In the genomic region with DNA sequence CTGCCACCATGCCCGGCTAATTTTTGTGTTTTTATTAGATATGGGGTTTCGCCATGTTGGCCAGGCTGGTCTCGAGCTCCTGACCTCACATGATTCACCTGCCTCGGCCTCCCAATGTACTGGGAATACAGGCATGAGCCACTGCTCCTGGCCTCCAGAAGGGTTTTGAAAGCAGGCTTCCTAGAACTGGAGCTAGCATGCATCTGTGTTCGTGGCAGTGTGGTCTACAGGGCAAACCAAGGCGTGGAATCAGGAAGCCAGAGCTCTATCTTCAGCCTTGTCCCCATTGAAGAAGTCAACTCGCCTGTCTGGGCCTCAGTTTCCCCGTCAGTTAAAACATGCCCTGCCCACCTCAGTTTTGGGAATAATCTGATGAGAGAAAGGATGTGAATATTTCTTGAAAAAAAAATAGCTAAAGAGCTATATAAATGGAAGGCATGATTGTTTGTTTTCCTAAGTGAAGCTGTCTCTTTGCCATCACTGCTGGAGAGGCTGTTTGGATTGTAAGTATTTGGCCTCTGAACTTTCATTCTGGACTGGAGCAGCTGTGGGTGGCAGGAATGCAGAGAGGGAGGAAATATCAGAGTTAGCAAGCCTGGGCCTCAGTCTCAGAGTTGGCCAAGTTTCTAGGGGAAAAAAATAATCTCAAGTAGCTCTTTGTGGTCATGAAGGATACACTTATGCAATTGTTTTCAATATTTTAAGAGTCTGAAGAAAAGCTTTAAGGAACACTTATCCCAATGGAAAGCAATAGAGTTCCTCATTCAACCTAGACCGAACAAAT, we compare ENCODE assay signal across 1 cellular context.
TF ChIP-seq lines count a peak whose summit lies in the region.

No MANE protein-coding gene starts in this region.

TF ChIP-seq in WTC11, 78 proteins besides CTCF, POLR2A, EP300 and RAD21 (continued from another document):
- TF ChIP-seq, protein P1, sequence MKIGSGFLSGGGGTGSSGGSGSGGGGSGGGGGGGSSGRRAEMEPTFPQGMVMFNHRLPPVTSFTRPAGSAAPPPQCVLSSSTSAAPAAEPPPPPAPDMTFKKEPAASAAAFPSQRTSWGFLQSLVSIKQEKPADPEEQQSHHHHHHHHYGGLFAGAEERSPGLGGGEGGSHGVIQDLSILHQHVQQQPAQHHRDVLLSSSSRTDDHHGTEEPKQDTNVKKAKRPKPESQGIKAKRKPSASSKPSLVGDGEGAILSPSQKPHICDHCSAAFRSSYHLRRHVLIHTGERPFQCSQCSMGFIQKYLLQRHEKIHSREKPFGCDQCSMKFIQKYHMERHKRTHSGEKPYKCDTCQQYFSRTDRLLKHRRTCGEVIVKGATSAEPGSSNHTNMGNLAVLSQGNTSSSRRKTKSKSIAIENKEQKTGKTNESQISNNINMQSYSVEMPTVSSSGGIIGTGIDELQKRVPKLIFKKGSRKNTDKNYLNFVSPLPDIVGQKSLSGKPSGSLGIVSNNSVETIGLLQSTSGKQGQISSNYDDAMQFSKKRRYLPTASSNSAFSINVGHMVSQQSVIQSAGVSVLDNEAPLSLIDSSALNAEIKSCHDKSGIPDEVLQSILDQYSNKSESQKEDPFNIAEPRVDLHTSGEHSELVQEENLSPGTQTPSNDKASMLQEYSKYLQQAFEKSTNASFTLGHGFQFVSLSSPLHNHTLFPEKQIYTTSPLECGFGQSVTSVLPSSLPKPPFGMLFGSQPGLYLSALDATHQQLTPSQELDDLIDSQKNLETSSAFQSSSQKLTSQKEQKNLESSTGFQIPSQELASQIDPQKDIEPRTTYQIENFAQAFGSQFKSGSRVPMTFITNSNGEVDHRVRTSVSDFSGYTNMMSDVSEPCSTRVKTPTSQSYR (CRISPR knock-in tag; IDR thresholded peaks at IDR 0.05), result no peak
- TF ChIP-seq, protein P2, sequence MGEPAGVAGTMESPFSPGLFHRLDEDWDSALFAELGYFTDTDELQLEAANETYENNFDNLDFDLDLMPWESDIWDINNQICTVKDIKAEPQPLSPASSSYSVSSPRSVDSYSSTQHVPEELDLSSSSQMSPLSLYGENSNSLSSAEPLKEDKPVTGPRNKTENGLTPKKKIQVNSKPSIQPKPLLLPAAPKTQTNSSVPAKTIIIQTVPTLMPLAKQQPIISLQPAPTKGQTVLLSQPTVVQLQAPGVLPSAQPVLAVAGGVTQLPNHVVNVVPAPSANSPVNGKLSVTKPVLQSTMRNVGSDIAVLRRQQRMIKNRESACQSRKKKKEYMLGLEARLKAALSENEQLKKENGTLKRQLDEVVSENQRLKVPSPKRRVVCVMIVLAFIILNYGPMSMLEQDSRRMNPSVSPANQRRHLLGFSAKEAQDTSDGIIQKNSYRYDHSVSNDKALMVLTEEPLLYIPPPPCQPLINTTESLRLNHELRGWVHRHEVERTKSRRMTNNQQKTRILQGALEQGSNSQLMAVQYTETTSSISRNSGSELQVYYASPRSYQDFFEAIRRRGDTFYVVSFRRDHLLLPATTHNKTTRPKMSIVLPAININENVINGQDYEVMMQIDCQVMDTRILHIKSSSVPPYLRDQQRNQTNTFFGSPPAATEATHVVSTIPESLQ (CRISPR knock-in tag; IDR thresholded peaks at IDR 0.05), result no peak
- no peak for TF ChIP-seq NFATC4 (CRISPR knock-in tag; IDR thresholded peaks at IDR 0.05)
- no peak for TF ChIP-seq ZNF232 (CRISPR knock-in tag; IDR thresholded peaks at IDR 0.05)
- TF ChIP-seq, protein P3, sequence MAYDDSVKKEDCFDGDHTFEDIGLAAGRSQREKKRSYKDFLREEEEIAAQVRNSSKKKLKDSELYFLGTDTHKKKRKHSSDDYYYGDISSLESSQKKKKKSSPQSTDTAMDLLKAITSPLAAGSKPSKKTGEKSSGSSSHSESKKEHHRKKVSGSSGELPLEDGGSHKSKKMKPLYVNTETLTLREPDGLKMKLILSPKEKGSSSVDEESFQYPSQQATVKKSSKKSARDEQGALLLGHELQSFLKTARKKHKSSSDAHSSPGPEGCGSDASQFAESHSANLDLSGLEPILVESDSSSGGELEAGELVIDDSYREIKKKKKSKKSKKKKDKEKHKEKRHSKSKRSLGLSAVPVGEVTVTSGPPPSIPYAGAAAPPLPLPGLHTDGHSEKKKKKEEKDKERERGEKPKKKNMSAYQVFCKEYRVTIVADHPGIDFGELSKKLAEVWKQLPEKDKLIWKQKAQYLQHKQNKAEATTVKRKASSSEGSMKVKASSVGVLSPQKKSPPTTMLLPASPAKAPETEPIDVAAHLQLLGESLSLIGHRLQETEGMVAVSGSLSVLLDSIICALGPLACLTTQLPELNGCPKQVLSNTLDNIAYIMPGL (CRISPR knock-in tag; IDR thresholded peaks at IDR 0.05), result no peak
- TF ChIP-seq KAT7 (CRISPR knock-in tag; IDR thresholded peaks at IDR 0.05; ENCODE audit: borderline replicate concordance), result no peak
- TF ChIP-seq, protein P4, sequence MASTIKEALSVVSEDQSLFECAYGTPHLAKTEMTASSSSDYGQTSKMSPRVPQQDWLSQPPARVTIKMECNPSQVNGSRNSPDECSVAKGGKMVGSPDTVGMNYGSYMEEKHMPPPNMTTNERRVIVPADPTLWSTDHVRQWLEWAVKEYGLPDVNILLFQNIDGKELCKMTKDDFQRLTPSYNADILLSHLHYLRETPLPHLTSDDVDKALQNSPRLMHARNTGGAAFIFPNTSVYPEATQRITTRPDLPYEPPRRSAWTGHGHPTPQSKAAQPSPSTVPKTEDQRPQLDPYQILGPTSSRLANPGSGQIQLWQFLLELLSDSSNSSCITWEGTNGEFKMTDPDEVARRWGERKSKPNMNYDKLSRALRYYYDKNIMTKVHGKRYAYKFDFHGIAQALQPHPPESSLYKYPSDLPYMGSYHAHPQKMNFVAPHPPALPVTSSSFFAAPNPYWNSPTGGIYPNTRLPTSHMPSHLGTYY (CRISPR knock-in tag; IDR thresholded peaks at IDR 0.05), result no peak
- TF ChIP-seq NR1H2 (CRISPR knock-in tag; IDR thresholded peaks at IDR 0.05), result no peak
